1 cellular context compared by ENCODE assay signal in genomic region chr3:42802876-42803799, GRCh38.
TF ChIP-seq lines count a peak whose summit lies in the region.

No MANE protein-coding gene starts in this region.

TF ChIP-seq in HepG2, 621 proteins besides CTCF, POLR2A, EP300 and RAD21 (continued from another document and continues in another):
- TF ChIP-seq ZHX2 (IDR thresholded peaks at IDR 0.05; ENCODE audit: low read depth) (no peak), ZHX2 (CRISPR knock-in tag; IDR thresholded peaks at IDR 0.05; ENCODE audit: borderline replicate concordance) (no peak), ZNF580 (CRISPR knock-in tag; IDR thresholded peaks at IDR 0.05; ENCODE audit: borderline replicate concordance, low read depth) (no peak), MBNL3 (CRISPR knock-in tag; conservative IDR thresholded peaks at IDR 0.05) (no peak), ZNF563 (CRISPR knock-in tag; IDR thresholded peaks at IDR 0.05) (no peak), ZNF333 (CRISPR knock-in tag; IDR thresholded peaks at IDR 0.05; ENCODE audit: borderline replicate concordance) (no peak), MAX (IDR thresholded peaks at IDR 0.05) (peak; percentile 7; the same call in 1 of the 2 replicates), ZNF792 (CRISPR knock-in tag; IDR thresholded peaks at IDR 0.05) (0 out of 2 replicates have a peak, but pooled peaks have one; percentile 2), ZNF839 (CRISPR knock-in tag; IDR thresholded peaks at IDR 0.05; ENCODE audit: borderline replicate concordance) (no peak), ARID3A (IDR thresholded peaks at IDR 0.05; ENCODE audit: low read depth, low read length) (no peak), SALL2 (CRISPR knock-in tag; IDR thresholded peaks at IDR 0.05) (no peak), ZNF282 (IDR thresholded peaks at IDR 0.05; ENCODE audit: partially characterized antibody) (no peak), DZIP1 (CRISPR knock-in tag; IDR thresholded peaks at IDR 0.05) (no peak), ZNF614 (CRISPR knock-in tag; IDR thresholded peaks at IDR 0.05; ENCODE audit: borderline replicate concordance) (no peak), ZFP41 (CRISPR knock-in tag; IDR thresholded peaks at IDR 0.05; ENCODE audit: borderline replicate concordance) (no peak), BCL3 (CRISPR knock-in tag; IDR thresholded peaks at IDR 0.05) (no peak), ZNF143 (CRISPR knock-in tag; IDR thresholded peaks at IDR 0.05) (no peak), GZF1 (CRISPR knock-in tag; IDR thresholded peaks at IDR 0.05) (no peak), RXRB (CRISPR knock-in tag; IDR thresholded peaks at IDR 0.05; ENCODE audit: borderline replicate concordance) (no peak), ZGPAT (CRISPR knock-in tag; IDR thresholded peaks at IDR 0.05) (no peak), ZNF670 (CRISPR knock-in tag; IDR thresholded peaks at IDR 0.05; ENCODE audit: borderline replicate concordance) (no peak), POLR2AphosphoS5 (IDR thresholded peaks at IDR 0.05; ENCODE audit: low read depth, low read length) (no peak), NFRKB (IDR thresholded peaks at IDR 0.05) (no peak), ZNF598 (CRISPR knock-in tag; IDR thresholded peaks at IDR 0.05; ENCODE audit: borderline replicate concordance) (no peak), SOX6 (IDR thresholded peaks at IDR 0.05) (no peak), SOX6 (CRISPR knock-in tag; IDR thresholded peaks at IDR 0.05) (no peak), TARDBP (CRISPR knock-in tag; IDR thresholded peaks at IDR 0.05) (0 out of 2 replicates have a peak, but pooled peaks have one; percentile 36), PAXIP1 (CRISPR knock-in tag; conservative IDR thresholded peaks at IDR 0.05) (no peak), ZNF44 (CRISPR knock-in tag; IDR thresholded peaks at IDR 0.05) (no peak), ZNF570 (CRISPR knock-in tag; IDR thresholded peaks at IDR 0.05; ENCODE audit: borderline replicate concordance) (no peak), ZBTB26 (CRISPR knock-in tag; IDR thresholded peaks at IDR 0.05; ENCODE audit: borderline replicate concordance) (no peak), FLYWCH1 (CRISPR knock-in tag; IDR thresholded peaks at IDR 0.05) (no peak), ZSCAN31 (CRISPR knock-in tag; IDR thresholded peaks at IDR 0.05; ENCODE audit: low read depth) (no peak), ZNF275 (CRISPR knock-in tag; IDR thresholded peaks at IDR 0.05; ENCODE audit: borderline replicate concordance) (no peak), ZNF512B (CRISPR knock-in tag; IDR thresholded peaks at IDR 0.05; ENCODE audit: borderline replicate concordance) (no peak), PAF1 (CRISPR knock-in tag; IDR thresholded peaks at IDR 0.05) (no peak)
